ENCODE assay signal across 10 cellular contexts in the genomic region with DNA sequence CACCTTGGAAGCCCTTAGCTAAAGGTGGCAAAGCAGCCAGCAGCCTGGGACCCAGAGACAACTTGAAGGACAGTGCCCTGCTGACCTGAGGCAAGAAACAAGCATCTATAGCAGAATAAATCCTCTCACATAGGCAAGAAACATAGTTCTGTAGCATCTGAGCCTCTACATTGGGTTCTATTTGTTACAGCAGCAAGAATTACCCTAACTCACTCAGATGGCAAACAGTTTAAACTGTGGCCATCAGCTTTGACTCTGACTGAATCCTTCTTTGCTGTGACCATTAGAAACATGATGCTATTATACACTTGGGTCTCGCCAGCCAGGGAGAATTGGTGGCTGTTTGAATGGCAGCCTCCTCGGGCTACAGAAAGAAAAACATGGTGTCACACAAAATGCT. TPM values are rescaled to one million over a fixed set of nuclear protein-coding genes. Genes with fewer than 3 reads are reported as not detected.
"Had no signal": no experiment of that assay in that cellular context is flagged by ENCODE, and none has a peak within 500 bp of the region (broad histone marks: within the 10 kb centered on the region; RNA-seq: fewer than 3 reads in every experiment).

No MANE protein-coding gene starts in this region.

- H3K4me3 ChIP-seq: GM23338, HAP-1 had no signal

- DNase-seq: H7, HFFc6, KG1 had no signal

- ATAC-seq: GM23338, HCT116 had no signal

- H2AFZ ChIP-seq: GM23338 had no signal

- FAIRE-seq: HTR-8/SVneo had no signal

- H3K9me3 ChIP-seq: HAP-1 had no signal

- H3K36me3 ChIP-seq: HAP-1 had no signal

- H3K4me1 ChIP-seq: HAP-1 had no signal

- H3K4me2 ChIP-seq: GM23338 had no signal

RNA-seq across cellular contexts. Expression of a gene that starts 53.1 kb away (rescaled TPM):
- total RNA-seq: GM23338, H4, H7, HT-29 had no signal
- polyA plus RNA-seq: GM23338, IgD-negative memory B cell had no signal

RNA-seq across cellular contexts. Expression of a gene that starts 59.8 kb away (rescaled TPM):
- total RNA-seq: GM23338, H4, H7, HFFc6, HT-29 had no signal
- polyA plus RNA-seq: GM23338, IgD-negative memory B cell had no signal
